Comparison of ENCODE assay signal across 8 cellular contexts in the genomic region with DNA sequence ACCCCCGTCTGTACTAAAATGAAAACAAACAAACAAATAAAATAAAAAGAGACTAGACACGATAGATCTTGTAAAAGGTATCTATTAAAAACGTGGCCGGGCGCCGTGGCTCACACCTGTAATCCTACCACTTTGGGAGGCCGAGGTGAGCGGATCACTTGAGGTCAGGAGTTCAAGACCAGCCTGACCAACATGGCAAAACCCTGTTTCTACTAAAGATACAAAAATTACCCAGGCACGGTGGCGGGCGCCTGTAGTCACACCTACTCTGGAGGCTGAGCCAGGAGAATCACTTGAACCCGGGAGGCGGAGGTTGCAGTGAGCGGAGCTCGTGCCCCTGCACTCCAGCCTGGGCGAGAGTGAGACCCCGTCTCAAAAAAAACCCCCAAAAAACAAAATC. TPM values are rescaled to one million over a fixed set of nuclear protein-coding genes. Genes with fewer than 3 reads are reported as not detected.
A peak's percentile ranks its signal among the peaks of the same experiment; 100 is the strongest.
DNase-seq lines count a peak whose midpoint lies in the region; ATAC-seq and TF ChIP-seq lines count a peak whose summit lies in the region.
"Not testable (repeated sequence)": the region's sequence is repeated elsewhere in the genome, so short reads cannot be mapped to it uniquely, and the experiment has no call there.

No MANE protein-coding gene starts in this region.

- H3K4me3 Mint-ChIP-seq in Caco-2 (ENCODE audit: unreplicated experiment) (peak overlapping the region; percentile 100), type B pancreatic cell (peak overlapping the region; percentile 83)
- peak overlapping the region; percentile 69 for H3K4me3 Mint-ChIP-seq in activated T-cell treated with anti-CD3 and anti-CD28 coated beads, Interleukin-2, amount 50 U/mL, for 4 hours
- peak overlapping the region; percentile 30 to 85 (median 72) for H3K4me3 Mint-ChIP-seq in naive thymus-derived CD8-positive, alpha-beta T cell

- not testable (repeated sequence) for H3K9me3 Mint-ChIP-seq in Caco-2 (ENCODE audit: unreplicated experiment); activated T-cell treated with anti-CD3 and anti-CD28 coated beads, Interleukin-2, amount 50 U/mL, for 4 hours; naive thymus-derived CD8-positive, alpha-beta T cell; type B pancreatic cell

- TF ChIP-seq CTCF in Caco-2 (IDR thresholded peaks at IDR 0.05; ENCODE audit: insufficient read depth in 1 of 2, low read depth in 1 of 2, low read length in 1 of 2, severe bottlenecking in 1 of 2, unreplicated experiment in 1 of 2); RWPE1 (conservative IDR thresholded peaks at IDR 0.05; ENCODE audit: low read depth); mammary epithelial cell (conservative IDR thresholded peaks at IDR 0.05 in 1 of 2, IDR thresholded peaks at IDR 0.05 in 1 of 2; ENCODE audit: extremely low read depth in 1 of 2, insufficient read depth in 1 of 2, low read depth in 1 of 2, low read length in 2 of 2); left ventricle myocardium inferior (IDR thresholded peaks at IDR 0.05; ENCODE audit: borderline replicate concordance); sigmoid colon (IDR thresholded peaks at IDR 0.05); type B pancreatic cell (conservative IDR thresholded peaks at IDR 0.05): not testable (repeated sequence)

- not testable (repeated sequence) for H3K27ac Mint-ChIP-seq in Caco-2 (ENCODE audit: unreplicated experiment)
- peak overlapping the region in 1 of 10 donors; percentile 33 for H3K27ac Mint-ChIP-seq in naive thymus-derived CD8-positive, alpha-beta T cell
- peak overlapping the region; percentile 54 for H3K27ac Mint-ChIP-seq in type B pancreatic cell

- H3K27ac ChIP-seq in RWPE1: peak overlapping the region; percentile 89
- not testable (repeated sequence) for H3K27ac ChIP-seq in mammary epithelial cell (ENCODE audit: insufficient read depth, low read depth, low read length)
- peak overlapping the region; percentile 95 for H3K27ac ChIP-seq in left ventricle myocardium inferior (replicated peaks)
- peak overlapping the region; percentile 89 to 99 (median 95) for H3K27ac ChIP-seq in sigmoid colon

- H3K9ac ChIP-seq in mammary epithelial cell (ENCODE audit: insufficient read depth, low read length): not testable (repeated sequence)

- CTCF ChIA-PET in Caco-2 (lab: Charles Lee) (interaction anchor here (0.6 to 1.4 kb wide), 3 partner anchors 75 to 415 kb away, joined by 3 read pairs; no protein-coding TSS in a partner anchor), RWPE1 (lab: Yijun Ruan, JAX) (interaction anchor here (0.6 to 3.0 kb wide), 7 partner anchors 69 to 414 kb away, joined by 3 to 16 read pairs (median 9); no protein-coding TSS in a partner anchor)
- CTCF ChIA-PET in mammary epithelial cell (lab: Charles Lee; ENCODE audit: low non-redundant PET): not testable (repeated sequence)

- H3K4me2 ChIP-seq in mammary epithelial cell (ENCODE audit: insufficient read depth, low read depth, low read length): peak overlapping the region; percentile 82

- not testable (repeated sequence) for H3K9me3 ChIP-seq in Caco-2; mammary epithelial cell (replicated peaks; ENCODE audit: insufficient read depth, low read length); left ventricle myocardium inferior (replicated peaks); sigmoid colon

- H3K36me3 ChIP-seq in Caco-2 (ENCODE audit: control insufficient read depth, insufficient read depth, low read length); mammary epithelial cell (ENCODE audit: insufficient read depth, low read length); left ventricle myocardium inferior; sigmoid colon: not testable (repeated sequence)

- H3K36me3 Mint-ChIP-seq in Caco-2 (ENCODE audit: insufficient read depth, unreplicated experiment): peaks cover 19% of the 10 kb centered on the region
- H3K36me3 Mint-ChIP-seq in activated T-cell treated with anti-CD3 and anti-CD28 coated beads, Interleukin-2, amount 50 U/mL, for 4 hours (ENCODE audit: insufficient read depth); naive thymus-derived CD8-positive, alpha-beta T cell; type B pancreatic cell: not testable (repeated sequence)

- intact Hi-C loops in Caco-2 (cut with micrococcal nuclease; ENCODE audit: unreplicated experiment): loop anchor here (10.0 kb wide), 1 partner anchor 162 kb away; no protein-coding TSS in a partner anchor
- intact Hi-C loops in mammary epithelial cell (cut with micrococcal nuclease): loop anchor here (1.0 to 5.0 kb wide), 3 partner anchors 280 to 414 kb away; no protein-coding TSS in a partner anchor
- intact Hi-C loops in left ventricle myocardium inferior (cut with micrococcal nuclease): loop anchor here (10.0 kb wide), 1 partner anchor 242 kb away; no protein-coding TSS in a partner anchor
- intact Hi-C loops in sigmoid colon (cut with DNase I): loop anchor here (2.0 to 5.0 kb wide), 4 partner anchors 150 to 562 kb away; a partner anchor contains a TSS

- not testable (repeated sequence) for BruUV-seq in Caco-2 (replicated peaks; lab: Mats Ljungman, UMichigan); mammary epithelial cell (replicated peaks; lab: Mats Ljungman, UMichigan)

- 96% methylated on average over 14 of the region's 17 CpGs for WGBS in mammary epithelial cell (ENCODE audit: low coverage, missing lambda C conversion rate)
- 91 to 95% methylated on average over 17 of the region's 17 CpGs for WGBS in sigmoid colon, 2 donors

- not testable (repeated sequence) for H3K27me3 Mint-ChIP-seq in Caco-2 (ENCODE audit: insufficient read depth, unreplicated experiment); type B pancreatic cell
- peaks cover 32% of the 10 kb centered on the region for H3K27me3 Mint-ChIP-seq in activated T-cell treated with anti-CD3 and anti-CD28 coated beads, Interleukin-2, amount 50 U/mL, for 4 hours (ENCODE audit: low read depth)
- peaks cover 16 to 35% (median 28%) of the 10 kb centered on the region in 5 donors for H3K27me3 Mint-ChIP-seq in naive thymus-derived CD8-positive, alpha-beta T cell

- H3K4me1 Mint-ChIP-seq in Caco-2 (ENCODE audit: low read depth, unreplicated experiment): peaks cover 14% of the 10 kb centered on the region
- not testable (repeated sequence) for H3K4me1 Mint-ChIP-seq in activated T-cell treated with anti-CD3 and anti-CD28 coated beads, Interleukin-2, amount 50 U/mL, for 4 hours (ENCODE audit: low read depth); naive thymus-derived CD8-positive, alpha-beta T cell
- H3K4me1 Mint-ChIP-seq in type B pancreatic cell (ENCODE audit: unreplicated experiment): peaks cover 18% of the 10 kb centered on the region

- not testable (repeated sequence) for H3K4me3 ChIP-seq in Caco-2 (ENCODE audit: low read depth, low read length); mammary epithelial cell (replicated peaks in 1 of 3; ENCODE audit: insufficient read depth in 1 of 3, low read depth in 2 of 3, low read length in 3 of 3)
- H3K4me3 ChIP-seq in left ventricle myocardium inferior (peak overlapping the region; percentile 93), sigmoid colon (peak overlapping the region in 2 of 4 donors; percentile 71 to 92)

- ATAC-seq in activated T-cell treated with anti-CD3 and anti-CD28 coated beads, Interleukin-2, amount 50 U/mL, for 4 hours; naive thymus-derived CD8-positive, alpha-beta T cell: not testable (repeated sequence)

- not testable (repeated sequence) for H2AFZ ChIP-seq in mammary epithelial cell (ENCODE audit: low read depth, low read length)

- DNase-seq in Caco-2; RWPE1 (ENCODE audit: low spot score); activated T-cell treated with anti-CD3 and anti-CD28 coated beads, Interleukin-2, amount 50 U/mL, for 4 hours; mammary epithelial cell; left ventricle myocardium inferior; naive thymus-derived CD8-positive, alpha-beta T cell; sigmoid colon; type B pancreatic cell (ENCODE audit: extremely low spot score, unreplicated experiment): not testable (repeated sequence)

- in situ Hi-C loops in mammary epithelial cell (cut with MboI; ENCODE audit: low sequenced_read_pairs in 2 of 2): loop anchor here in 1 of 2 donors (5.0 to 25.0 kb wide), 3 partner anchors 245 to 552 kb away; a partner anchor contains a TSS

- dilution Hi-C loops in mammary epithelial cell (cut with HindIII; ENCODE audit: low sequenced_read_pairs): not testable (repeated sequence)

- H3K79me2 ChIP-seq in mammary epithelial cell (ENCODE audit: insufficient read depth, low read length): peaks cover 35% of the 10 kb centered on the region

- not testable (repeated sequence) for H3K27me3 ChIP-seq in Caco-2 (replicated peaks; ENCODE audit: control insufficient read depth, insufficient read depth, low read length); mammary epithelial cell (ENCODE audit: insufficient read depth, low read length); left ventricle myocardium inferior (ENCODE audit: low read depth); sigmoid colon

- not testable (repeated sequence) for TF ChIP-seq EP300 in sigmoid colon (IDR thresholded peaks at IDR 0.05)

- POLR2A ChIA-PET in Caco-2 (lab: Charles Lee); RWPE1 (lab: Yijun Ruan, JAX; ENCODE audit: low non-redundant PET); naive thymus-derived CD8-positive, alpha-beta T cell (lab: Charles Lee): not testable (repeated sequence)

- not testable (repeated sequence) for TF ChIP-seq POLR2A in sigmoid colon (IDR thresholded peaks at IDR 0.05)

- not testable (repeated sequence) for H4K20me1 ChIP-seq in mammary epithelial cell (ENCODE audit: insufficient read depth, low read length)

- H3K4me1 ChIP-seq in Caco-2: peaks cover 15% of the 10 kb centered on the region
- peaks cover 12% of the 10 kb centered on the region for H3K4me1 ChIP-seq in mammary epithelial cell (ENCODE audit: insufficient read depth, low read length)
- H3K4me1 ChIP-seq in left ventricle myocardium inferior: peaks cover 36% of the 10 kb centered on the region
- peaks cover 0 to 27% (median 21%) of the 10 kb centered on the region in 4 donors for H3K4me1 ChIP-seq in sigmoid colon

RNA-seq across cellular contexts. Expression of a gene that starts 1.8 kb away (rescaled TPM):
- total RNA-seq in Caco-2 (2022): 21.7 and 22.1 TPM in 2 replicates
- total RNA-seq in activated T-cell treated with anti-CD3 and anti-CD28 coated beads, Interleukin-2, amount 50 U/mL, for 4 hours: under 1 TPM; 0.27 to 0.74 (median 0.33) TPM
- 10 to 100 TPM; 14.3 to 34.4 TPM for total RNA-seq in mammary epithelial cell
- polyA plus RNA-seq in mammary epithelial cell: 8.8 TPM
- 42.9 TPM for polyA minus RNA-seq in mammary epithelial cell
- total RNA-seq in left ventricle myocardium inferior: 2.3 TPM
- not detected for total RNA-seq in naive thymus-derived CD8-positive, alpha-beta T cell
- polyA plus RNA-seq in naive thymus-derived CD8-positive, alpha-beta T cell: under 1 TPM; 0.01 to 0.04 (median 0.03) TPM
- 10 to 100 TPM in 2 of 4 donors, 1 to 10 TPM in 2; 5.4 to 16.3 (median 10.1) TPM for total RNA-seq in sigmoid colon
- polyA plus RNA-seq in sigmoid colon: 1 to 10 TPM; 2.4 to 4.7 (median 2.8) TPM
- 13.1 and 14.9 TPM in 2 replicates for total RNA-seq in type B pancreatic cell (ENCODE audit: low replicate concordance)
